ENCODE assay signal across 19 cellular contexts in the genomic region with DNA sequence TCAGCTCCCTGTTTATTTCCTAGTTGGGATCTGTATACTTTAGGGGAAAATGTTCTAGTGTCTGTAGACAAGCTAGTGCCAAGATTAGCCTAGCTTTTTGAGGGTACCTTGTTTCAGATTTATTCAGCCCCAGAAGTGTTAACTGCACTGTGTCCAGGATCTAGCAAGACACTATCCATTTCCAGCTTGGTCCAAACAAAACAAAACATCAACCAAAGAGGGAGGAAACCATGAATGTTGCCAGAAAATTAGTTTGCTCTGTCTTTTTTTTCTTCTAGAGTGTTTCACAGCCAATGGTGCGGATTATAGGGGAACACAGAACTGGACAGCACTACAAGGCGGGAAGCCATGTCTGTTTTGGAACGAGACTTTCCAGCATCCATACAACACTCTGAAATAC. TPM values are rescaled to one million over a fixed set of nuclear protein-coding genes. Genes with fewer than 3 reads are reported as not detected.
DNase-seq lines count a peak whose midpoint lies in the region; ATAC-seq, FAIRE-seq and TF ChIP-seq lines count a peak whose summit lies in the region.
"Had no signal": no experiment of that assay in that cellular context is flagged by ENCODE, and none has a peak within 500 bp of the region (broad histone marks: within the 10 kb centered on the region; RNA-seq: fewer than 3 reads in every experiment).

No MANE protein-coding gene starts in this region.

- CTCF ChIA-PET in Caco-2 (lab: Charles Lee) = no interaction called here

- no peaks in the 10 kb centered on the region for H3K9me3 Mint-ChIP-seq in Caco-2 (ENCODE audit: unreplicated experiment)
- H3K9me3 Mint-ChIP-seq in activated T-cell treated with anti-CD3 and anti-CD28 coated beads, Interleukin-2, amount 50 U/mL, for 4 hours = no peaks in the 10 kb centered on the region
- H3K9me3 Mint-ChIP-seq: activated CD4-positive, alpha-beta memory T cell treated with anti-CD3 and anti-CD28 coated beads, Interleukin-2, amount 10 ng/mL, durations not matched to agents 7 days and 5 days; activated T-helper 2 cell treated with anti-CD3 and anti-CD28 coated beads, Interferon-gamma antibody, Interleukin-2, Interleukin-4, amounts not matched to agents 10 μg/mL and 5 μg/mL and 100 μg/mL, durations not matched to agents 14 hours and 24 hours and 36 hours; memory B cell had no signal

- peaks cover 34% of the 10 kb centered on the region for H3K4me1 Mint-ChIP-seq in Caco-2 (ENCODE audit: low read depth, unreplicated experiment)
- H3K4me1 Mint-ChIP-seq in activated T-cell treated with anti-CD3 and anti-CD28 coated beads, Interleukin-2, amount 50 U/mL, for 4 hours (ENCODE audit: low read depth) = no peaks in the 10 kb centered on the region
- H3K4me1 Mint-ChIP-seq: activated CD4-positive, alpha-beta memory T cell treated with anti-CD3 and anti-CD28 coated beads, Interleukin-2, amount 10 ng/mL, durations not matched to agents 7 days and 5 days had no signal

- H3K27ac ChIP-seq in skin epidermis = peak overlapping the region in 15 of 21 experiments; percentile 4 to 77 (median 46)
- H3K27ac ChIP-seq: foreskin keratinocyte had no signal

- H3K36me3 ChIP-seq in Caco-2 (ENCODE audit: control insufficient read depth, insufficient read depth, low read length) (no peaks in the 10 kb centered on the region), MG63 (no peaks in the 10 kb centered on the region)
- H3K36me3 ChIP-seq: ovary had no signal

- H3K9me3 ChIP-seq in Caco-2 (no peaks in the 10 kb centered on the region), MG63 (no peaks in the 10 kb centered on the region)
- H3K9me3 ChIP-seq: ovary had no signal

- H3K4me3 ChIP-seq in Caco-2 (ENCODE audit: low read depth, low read length) = no peak overlapping the region
- H3K4me3 ChIP-seq in skin epidermis = no peak overlapping the region
- no peak overlapping the region for H3K4me3 ChIP-seq in MG63
- H3K4me3 ChIP-seq: ovary had no signal

- no peak for TF ChIP-seq POLR2A in GM12892 (IDR thresholded peaks at IDR 0.05; ENCODE audit: low read depth, low read length)

- peak overlapping the region; percentile 17 for H3K27ac Mint-ChIP-seq in Caco-2 (ENCODE audit: unreplicated experiment)
- H3K27ac Mint-ChIP-seq: activated CD4-positive, alpha-beta memory T cell treated with anti-CD3 and anti-CD28 coated beads, Interleukin-2, amount 10 ng/mL, durations not matched to agents 7 days and 5 days; activated T-helper 2 cell treated with anti-CD3 and anti-CD28 coated beads, Interferon-gamma antibody, Interleukin-2, Interleukin-4, amounts not matched to agents 10 μg/mL and 5 μg/mL and 100 μg/mL, durations not matched to agents 14 hours and 24 hours and 36 hours; memory B cell had no signal

- DNase-seq in Caco-2 = no peak
- DNase-seq in dedifferentiated amniotic fluid mesenchymal stem cell (ENCODE audit: extremely low spot score) = peak; percentile 34
- DNase-seq in left kidney (ENCODE audit: low read depth, low spot score) = peak; percentile 63
- no peak for DNase-seq in GM12892 (ENCODE audit: insufficient read length)
- no peak for DNase-seq in activated T-cell treated with anti-CD3 and anti-CD28 coated beads, Interleukin-2, amount 50 U/mL, for 4 hours
- DNase-seq in MG63 = no peak
- no peak for DNase-seq in UCSD-AML1 (lab: John Stamatoyannopoulos, UW; ENCODE audit: unreplicated experiment)
- DNase-seq: activated CD4-positive, alpha-beta memory T cell treated with anti-CD3 and anti-CD28 coated beads, Interleukin-2, amount 10 ng/mL, durations not matched to agents 7 days and 5 days; COR-L47; foreskin keratinocyte; GDM1; NCI-H524 treated with DMSO at 0.1 percent for 48 hours; stimulated activated CD4-positive, alpha-beta T cell treated with anti-CD3 and anti-CD28 coated beads, Interleukin-15, amount 100 ng/mL, for 24 hours had no signal

- no peak for FAIRE-seq in GM12892 (lab: Jason Lieb, UNC)

- no peak for TF ChIP-seq CTCF in Caco-2 (IDR thresholded peaks at IDR 0.05; ENCODE audit: insufficient read depth in 1 of 2, low read depth in 1 of 2, low read length in 1 of 2, severe bottlenecking in 1 of 2, unreplicated experiment in 1 of 2)

- H3K36me3 Mint-ChIP-seq in Caco-2 (ENCODE audit: insufficient read depth, unreplicated experiment) = peaks cover 21% of the 10 kb centered on the region
- H3K36me3 Mint-ChIP-seq in activated T-cell treated with anti-CD3 and anti-CD28 coated beads, Interleukin-2, amount 50 U/mL, for 4 hours (ENCODE audit: insufficient read depth) = no peaks in the 10 kb centered on the region
- H3K36me3 Mint-ChIP-seq: memory B cell had no signal

- intact Hi-C loops in Caco-2 (cut with micrococcal nuclease; ENCODE audit: unreplicated experiment) = no loop called here

- H3K27me3 ChIP-seq in Caco-2 (replicated peaks; ENCODE audit: control insufficient read depth, insufficient read depth, low read length) = no peaks in the 10 kb centered on the region
- no peaks in the 10 kb centered on the region for H3K27me3 ChIP-seq in MG63
- H3K27me3 ChIP-seq: foreskin keratinocyte, ovary had no signal

- ATAC-seq in activated T-cell treated with anti-CD3 and anti-CD28 coated beads, Interleukin-2, amount 50 U/mL, for 4 hours = no peak
- ATAC-seq: foreskin keratinocyte had no signal

- no TSS peak for BruUV-seq in Caco-2 (replicated peaks; lab: Mats Ljungman, UMichigan)

- peaks cover 26% of the 10 kb centered on the region for H3K4me1 ChIP-seq in Caco-2
- H3K4me1 ChIP-seq: foreskin keratinocyte had no signal

- POLR2A ChIA-PET in Caco-2 (lab: Charles Lee) = interaction anchor here (0.6 kb wide), 1 partner anchor 28 kb away, joined by 4 read pairs; no protein-coding TSS in a partner anchor

- H3K27me3 Mint-ChIP-seq in Caco-2 (ENCODE audit: insufficient read depth, unreplicated experiment) = no peaks in the 10 kb centered on the region
- H3K27me3 Mint-ChIP-seq in activated T-cell treated with anti-CD3 and anti-CD28 coated beads, Interleukin-2, amount 50 U/mL, for 4 hours (ENCODE audit: low read depth) = peaks cover 14% of the 10 kb centered on the region

- H3K4me3 Mint-ChIP-seq in Caco-2 (ENCODE audit: unreplicated experiment) = no peak overlapping the region
- H3K4me3 Mint-ChIP-seq in activated T-cell treated with anti-CD3 and anti-CD28 coated beads, Interleukin-2, amount 50 U/mL, for 4 hours = no peak overlapping the region
- H3K4me3 Mint-ChIP-seq: activated CD4-positive, alpha-beta memory T cell treated with anti-CD3 and anti-CD28 coated beads, Interleukin-2, amount 10 ng/mL, durations not matched to agents 7 days and 5 days; memory B cell had no signal

RNA-seq across cellular contexts. Expression of a gene that starts 21.1 kb away (rescaled TPM):
- total RNA-seq in Caco-2 (2022) = 28.7 and 29.7 TPM in 2 replicates
- polyA plus RNA-seq in GM12892 (2012; ENCODE audit: missing spikeins) = 1.2 TPM
- total RNA-seq in activated T-cell treated with anti-CD3 and anti-CD28 coated beads, Interleukin-2, amount 50 U/mL, for 4 hours = under 1 TPM; 0.03 to 0.33 (median 0.03) TPM
- total RNA-seq in MG63 (2014; rRNA removed; shearing (Covaris generic); ENCODE audit: low replicate concordance) = 2.4 and 6.1 TPM in 2 replicates
- total RNA-seq: activated CD4-positive, alpha-beta memory T cell treated with anti-CD3 and anti-CD28 coated beads, Interleukin-2, amount 10 ng/mL, durations not matched to agents 7 days and 5 days had no signal

RNA-seq across cellular contexts. Expression of a gene that starts 32.3 kb away (rescaled TPM):
- not detected in 2 replicates for total RNA-seq in Caco-2 (2022)
- polyA plus RNA-seq in GM12892 (2012; ENCODE audit: missing spikeins) = not detected
- not detected for total RNA-seq in activated T-cell treated with anti-CD3 and anti-CD28 coated beads, Interleukin-2, amount 50 U/mL, for 4 hours
- not detected in 2 replicates for total RNA-seq in MG63 (2014; rRNA removed; shearing (Covaris generic); ENCODE audit: low replicate concordance)
- total RNA-seq: activated CD4-positive, alpha-beta memory T cell treated with anti-CD3 and anti-CD28 coated beads, Interleukin-2, amount 10 ng/mL, durations not matched to agents 7 days and 5 days; activated T-helper 2 cell treated with anti-CD3 and anti-CD28 coated beads, Interferon-gamma antibody, Interleukin-2, Interleukin-4, amounts not matched to agents 10 μg/mL and 5 μg/mL and 100 μg/mL, durations not matched to agents 14 hours and 24 hours and 36 hours; dermis microvascular lymphatic vessel endothelial cell; foreskin keratinocyte; LHCN-M2 had no signal
- polyA plus RNA-seq: foreskin keratinocyte had no signal

Comparison
In these comparisons a context has a peak if more than half of its experiments do, and no peak if none do; other contexts are left out.
1. DNase-seq: peak in dedifferentiated amniotic fluid mesenchymal stem cell (single experiment) and left kidney (single experiment); none in Caco-2 (0 of 2), GM12892 (single experiment), activated T-cell treated with anti-CD3 and anti-CD28 coated beads, Interleukin-2, amount 50 U/mL, for 4 hours (single experiment), MG63 (single experiment) and UCSD-AML1 (single experiment).